Comparison of ENCODE assay signal across 9 cellular contexts in genomic region chr14:105420976-105421674, GRCh38. TPM values are rescaled to one million over a fixed set of nuclear protein-coding genes. Genes with fewer than 3 reads are reported as not detected.
A peak's percentile ranks its signal among the peaks of the same experiment; 100 is the strongest.
DNase-seq lines count a peak whose midpoint lies in the region; ATAC-seq and TF ChIP-seq lines count a peak whose summit lies in the region.
"Had no signal": no experiment of that assay in that cellular context is flagged by ENCODE, and none has a peak within 500 bp of the region (broad histone marks: within the 10 kb centered on the region; RNA-seq: fewer than 3 reads in every experiment).

No MANE protein-coding gene starts in this region.

- H3K36me3 ChIP-seq in SU-DHL-6 (ENCODE audit: low read length) (no peaks in the 10 kb centered on the region), prostate gland (no peaks in the 10 kb centered on the region)

- in situ Hi-C loops in G401 (cut with HindIII; ENCODE audit: low sequenced_read_pairs) = no loop called here

- no peaks in the 10 kb centered on the region for H4K20me1 ChIP-seq in SU-DHL-6 (ENCODE audit: low read depth, low read length)

- no peaks in the 10 kb centered on the region for H3K27me3 ChIP-seq in SU-DHL-6 (ENCODE audit: low read length)
- H3K27me3 ChIP-seq in prostate gland (replicated peaks; ENCODE audit: insufficient read depth) = no peaks in the 10 kb centered on the region

- DNase-seq in G401 (ENCODE audit: low spot score) (peak; percentile 7), fibroblast of pulmonary artery (ENCODE audit: low read depth) (no peak), prostate gland (ENCODE audit: low spot score) (no peak), NCI-H187 (lab: John Stamatoyannopoulos, UW) (no peak)
- no peak for DNase-seq in stimulated activated CD4-positive, alpha-beta T cell treated with anti-CD3 and anti-CD28 coated beads, Interleukin-2, amount 100 ng/mL, for 24 hours
- DNase-seq: activated CD4-positive, alpha-beta T cell treated with anti-CD3 and anti-CD28 coated beads for 1 hour had no signal

- no peak for TF ChIP-seq POLR2A in prostate gland (IDR thresholded peaks at IDR 0.05)

- intact Hi-C loops in prostate gland (cut with DNase I) = no loop called here

- H3K9ac ChIP-seq in SU-DHL-6 (ENCODE audit: low read length) = peak overlapping the region; percentile 85

- H2AFZ ChIP-seq in SU-DHL-6 (ENCODE audit: low read depth, low read length, severe bottlenecking) = no peak overlapping the region

- 35% methylated on average over 23 of the region's 23 CpGs for WGBS in prostate gland

- ATAC-seq in HG03432 (IDR thresholded peaks at IDR 0.05; ENCODE audit: unreplicated experiment) (no peak), GM21825 (IDR thresholded peaks at IDR 0.05; ENCODE audit: unreplicated experiment) (no peak)

- no peaks in the 10 kb centered on the region for H3F3A ChIP-seq in SU-DHL-6 (ENCODE audit: insufficient read depth)

- H3K4me3 ChIP-seq in SU-DHL-6 (ENCODE audit: insufficient read depth, low read length, poor library complexity, severe bottlenecking) (peak overlapping the region; percentile 81), fibroblast of pulmonary artery (replicated peaks; ENCODE audit: low read depth, low read length) (peak overlapping the region; percentile 77), prostate gland (peak overlapping the region; percentile 61 to 68)

- no peak for TF ChIP-seq CTCF in SU-DHL-6 (IDR thresholded peaks at IDR 0.05; ENCODE audit: insufficient read depth, low read length, poor library complexity, severe bottlenecking)
- TF ChIP-seq CTCF in fibroblast of pulmonary artery (IDR thresholded peaks at IDR 0.05; ENCODE audit: low read length, missing control alignments) = no peak
- no peak for TF ChIP-seq CTCF in prostate gland (IDR thresholded peaks at IDR 0.05)

- no peaks in the 10 kb centered on the region for H3K9me3 ChIP-seq in SU-DHL-6 (ENCODE audit: insufficient read depth, low read length)
- H3K9me3 ChIP-seq in prostate gland = no peaks in the 10 kb centered on the region

- H3K4me2 ChIP-seq in SU-DHL-6 (ENCODE audit: low read depth, low read length, poor library complexity, severe bottlenecking) = peak overlapping the region; percentile 82

- peaks cover 9% of the 10 kb centered on the region for H3K4me1 ChIP-seq in prostate gland (replicated peaks)

- no peaks in the 10 kb centered on the region for H3K9me2 ChIP-seq in SU-DHL-6 (replicated peaks; ENCODE audit: insufficient read depth, low read length)

- H3K79me2 ChIP-seq in SU-DHL-6 (ENCODE audit: insufficient read depth, low read length) = peaks cover 59% of the 10 kb centered on the region

- H3K27ac ChIP-seq in SU-DHL-6 (ENCODE audit: low read depth, low read length) (peak overlapping the region; percentile 63), prostate gland (peak overlapping the region; percentile 55 to 61)

RNA-seq across cellular contexts. Expression of gene MTA1, which starts 1.5 kb away (rescaled TPM):
- 44.9 and 55.1 TPM in 2 replicates for total RNA-seq in G401 (2014; rRNA removed; shearing (Covaris generic))
- 100 to 1,000 TPM in 1 of 2 donors, 10 to 100 TPM in 1; 58.9 to 155 TPM for total RNA-seq in prostate gland

RNA-seq across cellular contexts. Expression of gene TEX22, which starts 22.8 kb away (rescaled TPM):
- total RNA-seq in G401 (2014; rRNA removed; shearing (Covaris generic)) = 0.41 and 2.0 TPM in 2 replicates
- under 1 TPM; 0.57 to 0.73 TPM for total RNA-seq in prostate gland

RNA-seq across cellular contexts. Expression of gene CRIP2, which starts 53.5 kb away (rescaled TPM):
- total RNA-seq in G401 (2014; rRNA removed; shearing (Covaris generic)) = 184 and 209 TPM in 2 replicates
- total RNA-seq in prostate gland = 100 to 1,000 TPM in 1 of 2 donors, 10 to 100 TPM in 1; 86.7 to 134 TPM
